Comparison of ENCODE assay signal across 12 cellular contexts in genomic region chr15:51782357-51782896, GRCh38. TPM values are rescaled to one million over a fixed set of nuclear protein-coding genes. Genes with fewer than 3 reads are reported as not detected.
DNase-seq lines count a peak whose midpoint lies in the region; ATAC-seq, FAIRE-seq and TF ChIP-seq lines count a peak whose summit lies in the region.
"Had no signal": no experiment of that assay in that cellular context is flagged by ENCODE, and none has a peak within 500 bp of the region (broad histone marks: within the 10 kb centered on the region; RNA-seq: fewer than 3 reads in every experiment).

No MANE protein-coding gene starts in this region.

- 55% methylated on average over 7 of the region's 7 CpGs for WGBS in K562 (ENCODE audit: insufficient coverage, low coverage, missing lambda C conversion rate)
- WGBS in mesendoderm (ENCODE audit: extremely low coverage, insufficient coverage, low lambda C conversion rate), result no CpG with 5 or more reads among the region's 7 CpGs
- WGBS in ovary, 3 donors, result 86 to 89% (median 87%) methylated on average over 7 of the region's 7 CpGs

- H3K27me3 ChIP-seq in K562 (ENCODE audit: control insufficient read depth in 2 of 2, insufficient read depth in 2 of 2, low read length in 2 of 2), result no peaks in the 10 kb centered on the region
- H3K27me3 ChIP-seq in mesendoderm (ENCODE audit: insufficient read depth, low read length, poor library complexity), result no peaks in the 10 kb centered on the region
- no peaks in the 10 kb centered on the region for H3K27me3 ChIP-seq in ovary

- no peak overlapping the region for H3K9ac ChIP-seq in K562 (ENCODE audit: insufficient read depth in 1 of 2, low read depth in 2 of 2, low read length in 2 of 2)
- no peak overlapping the region for H3K9ac ChIP-seq in mesendoderm (ENCODE audit: low read length)

- no peaks in the 10 kb centered on the region for H3K4me1 ChIP-seq in K562 (replicated peaks in 1 of 2; ENCODE audit: control insufficient read depth in 2 of 2, insufficient read depth in 2 of 2, low read length in 2 of 2)
- H3K4me1 ChIP-seq in mesendoderm (ENCODE audit: control insufficient read depth, low read depth, low read length), result no peaks in the 10 kb centered on the region
- no peaks in the 10 kb centered on the region for H3K4me1 ChIP-seq in ovary (ENCODE audit: insufficient read depth)

- peak; percentile 82 for ATAC-seq in K562
- ATAC-seq: left ventricle myocardium superior had no signal

- H3K4me3 ChIP-seq in K562 (no peak overlapping the region), mesendoderm (ENCODE audit: low read length) (no peak overlapping the region), ovary (no peak overlapping the region)

- no peak overlapping the region for H4K5ac ChIP-seq in mesendoderm (ENCODE audit: low read length)

- H3K36me3 ChIP-seq in K562 (ENCODE audit: control insufficient read depth, insufficient read depth, low read length) (peaks cover 4% of the 10 kb centered on the region; the same call in 1 of the 3 replicates), mesendoderm (ENCODE audit: control insufficient read depth, insufficient read depth, low read length) (no peaks in the 10 kb centered on the region), ovary (no peaks in the 10 kb centered on the region)

- no peak overlapping the region for H3K56ac ChIP-seq in mesendoderm (ENCODE audit: low read length)

- TF ChIP-seq CTCF in K562 (IDR thresholded peaks at IDR 0.05 in 2 of 3, conservative IDR thresholded peaks at IDR 0.05 in 1 of 3; ENCODE audit: insufficient read depth in 2 of 3, low read depth in 1 of 3, low read length in 3 of 3) (peak; percentile 63 to 75 (median 68)), ovary (IDR thresholded peaks at IDR 0.05) (no peak)

- TF ChIP-seq EP300 in K562 (IDR thresholded peaks at IDR 0.05; ENCODE audit: low read length), result no peak
- TF ChIP-seq EP300 in ovary (IDR thresholded peaks at IDR 0.05), result no peak

- H4K20me1 ChIP-seq in K562 (replicated peaks; ENCODE audit: control insufficient read depth, insufficient read depth, low read length), result no peaks in the 10 kb centered on the region

- H2AFZ ChIP-seq in K562 (ENCODE audit: low read depth, low read length), result no peak overlapping the region

- no peak overlapping the region for H2BK120ac ChIP-seq in mesendoderm (ENCODE audit: low read depth, low read length)

- intact Hi-C loops in K562 (cut with micrococcal nuclease), result loop anchor here (1.0 to 10.0 kb wide), 3 partner anchors 135 to 445 kb away; no protein-coding TSS in a partner anchor
- intact Hi-C loops in ovary (cut with DNase I), result no loop called here

- POLR2A ChIA-PET in K562 (lab: Yijun Ruan, JAX), result no interaction called here

- no peak overlapping the region for H4K8ac ChIP-seq in mesendoderm (ENCODE audit: low read depth, low read length)

- no peak for TF ChIP-seq POLR2A in K562 (conservative IDR thresholded peaks at IDR 0.05)
- no peak for TF ChIP-seq POLR2A in ovary (IDR thresholded peaks at IDR 0.05)

- CTCF ChIA-PET in K562 (lab: Yijun Ruan, JAX; ENCODE audit: low intra/inter-chr PET ratio), result interaction anchor here (1.0 kb wide), 1 partner anchor 123 kb away, joined by 4 read pairs; no protein-coding TSS in a partner anchor

- in situ Hi-C loops in K562 (cut with MboI), result no loop called here

- no peak overlapping the region for H2BK15ac ChIP-seq in mesendoderm (replicated peaks; ENCODE audit: low read depth)

- H3K9me1 ChIP-seq in K562 (ENCODE audit: control insufficient read depth, insufficient read depth, low read length), result no peaks in the 10 kb centered on the region

- no peak overlapping the region for H3K4ac ChIP-seq in mesendoderm (ENCODE audit: low read depth, low read length)

- H3K9me3 ChIP-seq in K562 (replicated peaks; ENCODE audit: control insufficient read depth, insufficient read depth, low read depth, low read length), result peaks cover 3% of the 10 kb centered on the region; the same call in 1 of the 2 replicates
- no peaks in the 10 kb centered on the region for H3K9me3 ChIP-seq in ovary

- H3K79me2 ChIP-seq in K562 (ENCODE audit: control insufficient read depth, insufficient read depth, low read length), result no peaks in the 10 kb centered on the region
- H3K79me2 ChIP-seq in mesendoderm (ENCODE audit: control insufficient read depth, insufficient read depth, low read length), result no peaks in the 10 kb centered on the region

- H3K18ac ChIP-seq in mesendoderm (ENCODE audit: low read length), result no peak overlapping the region

- peak; percentile 85 for FAIRE-seq in K562 (lab: Jason Lieb, UNC)
- FAIRE-seq: A204.1 had no signal

- H3K23ac ChIP-seq in mesendoderm (ENCODE audit: low read length), result no peak overlapping the region

- peak; percentile 39 to 79; a peak in 3 of 4 replicates for TF ChIP-seq RAD21 in K562 (CRISPR knock-in tag; conservative IDR thresholded peaks at IDR 0.05 in 1 of 2, IDR thresholded peaks at IDR 0.05 in 1 of 2)

- H3K27ac ChIP-seq in K562 (ENCODE audit: extremely low read depth, low read depth, low read length), result no peak overlapping the region
- no peak overlapping the region for H3K27ac ChIP-seq in mesendoderm (ENCODE audit: low read depth, low read length)
- no peak overlapping the region for H3K27ac ChIP-seq in ovary

- no peaks in the 10 kb centered on the region for H3K79me1 ChIP-seq in mesendoderm (ENCODE audit: low read length)

- no peak overlapping the region for H2AK5ac ChIP-seq in mesendoderm (ENCODE audit: low read length)

- H2BK5ac ChIP-seq in mesendoderm (ENCODE audit: low read length), result no peak overlapping the region

- H3K4me2 ChIP-seq in K562 (ENCODE audit: insufficient read depth, low read length), result no peak overlapping the region
- H3K4me2 ChIP-seq in mesendoderm (ENCODE audit: low read length), result no peak overlapping the region

- no TSS peak for BruUV-seq in K562 (replicated peaks; lab: Mats Ljungman, UMichigan)

- DNase-seq in DMS 273 (lab: John Stamatoyannopoulos, UW; ENCODE audit: unreplicated experiment), result peak; percentile 14
- DNase-seq in DMS 273 treated with DMSO at 0.1 percent for 48 hours (lab: John Stamatoyannopoulos, UW), result no peak
- peak; percentile 25 for DNase-seq in M059J (ENCODE audit: low read depth)
- DNase-seq in K562 (ENCODE audit: extremely low read depth in 1 of 4, low spot score in 3 of 4), result peak; percentile 41 to 52 (median 45)
- peak; percentile 48 for DNase-seq in mesendoderm
- DNase-seq in ovary, result no peak
- DNase-seq in activated T-cell treated with anti-CD3 and anti-CD28 coated beads, Interleukin-2, amount 50 U/mL, for 1 hour, result no peak
- no peak for DNase-seq in NCI-H1417 treated with DMSO at 0.1 percent for 48 hours (lab: John Stamatoyannopoulos, UW)
- DNase-seq: effector CD4-positive, alpha-beta T cell; left ventricle myocardium superior; NCI-H1048 had no signal

RNA-seq across cellular contexts. Expression of gene TMOD2, which starts 31.0 kb away (rescaled TPM):
- total RNA-seq in M059J (2014; rRNA removed; shearing (Covaris generic)), result 3.5 and 4.4 TPM in 2 replicates
- 3.1 and 8.1 TPM in 2 replicates for total RNA-seq in K562 (2011; cell fraction: chromatin; rRNA removed; ENCODE audit: low replicate concordance)
- total RNA-seq in K562 (2011; cell fraction: nucleolus; rRNA removed), result 0.83 and 1.4 TPM in 2 replicates
- 5.7 and 14.4 TPM in 2 replicates for total RNA-seq in K562 (2011; cell fraction: nucleoplasm; rRNA removed)
- total RNA-seq in K562 (2014; rRNA removed) (2.2 TPM in 2 replicates), K562 (2014; rRNA removed; fragmentation: Illumina TruSeq; extraction: Trizol) (3.8 and 4.8 TPM in 2 replicates), K562 (2015; rRNA removed; fragmentation: Illumina TruSeq; extraction: Trizol) (3.3 and 3.6 TPM in 2 replicates), K562 (2021) (3.2 and 3.4 TPM in 2 replicates), ovary (10 to 100 TPM; 11.5 to 15.7 (median 12.6) TPM)
- polyA plus RNA-seq in K562 (2011; rRNA removed) (2.3 and 3.6 TPM in 2 replicates), K562 (2014; fragmentation: Illumina TruSeq; extraction: Trizol) (2.7 and 3.0 TPM in 2 replicates), K562 (2014; fragmentation: Nextera tagmentation; extraction: Ambion mirVana) (under 1 TPM; 0.49 to 0.85 TPM), K562 (2014; rRNA removed) (2.1 and 3.3 TPM in 2 replicates), ovary (10 to 100 TPM in 1 of 2 donors, 1 to 10 TPM in 1; 3.4 to 10.4 TPM)
- 0.57 and 1.1 TPM in 2 replicates for polyA plus RNA-seq in K562 (2011; cell fraction: cytosol; rRNA removed)
- polyA plus RNA-seq in K562 (2011; cell fraction: nucleus; rRNA removed), result 2.7 and 2.9 TPM in 2 replicates
- 1.7 and 4.4 TPM in 2 replicates for polyA plus RNA-seq in K562 (2012)
- polyA minus RNA-seq in K562 (2011; rRNA and poly(A)+ RNA removed), result 2.3 and 3.5 TPM in 2 replicates
- 0.91 and 1.7 TPM in 2 replicates for polyA minus RNA-seq in K562 (2011; cell fraction: cytosol; rRNA and poly(A)+ RNA removed)
- polyA minus RNA-seq in K562 (2011; cell fraction: nucleus; rRNA and poly(A)+ RNA removed), result 1.8 and 1.9 TPM in 2 replicates
- polyA plus RNA-seq in mesendoderm (2013, experiment 1 of 2), result 1.2 TPM
- 1.4 TPM for polyA plus RNA-seq in mesendoderm (2013, experiment 2 of 2)

RNA-seq across cellular contexts. Expression of gene LYSMD2, which starts 45.0 kb away (rescaled TPM):
- 16.7 and 19.8 TPM in 2 replicates for total RNA-seq in M059J (2014; rRNA removed; shearing (Covaris generic))
- total RNA-seq in K562 (2011; cell fraction: chromatin; rRNA removed; ENCODE audit: low replicate concordance), result 2.4 and 7.0 TPM in 2 replicates
- 2.8 and 3.2 TPM in 2 replicates for total RNA-seq in K562 (2011; cell fraction: nucleolus; rRNA removed)
- 3.1 and 5.4 TPM in 2 replicates for total RNA-seq in K562 (2011; cell fraction: nucleoplasm; rRNA removed)
- total RNA-seq in K562 (2014; rRNA removed), result 8.8 and 10.9 TPM in 2 replicates
- 13.6 and 14.2 TPM in 2 replicates for total RNA-seq in K562 (2014; rRNA removed; fragmentation: Illumina TruSeq; extraction: Trizol)
- total RNA-seq in K562 (2015; rRNA removed; fragmentation: Illumina TruSeq; extraction: Trizol), result 11.2 and 11.3 TPM in 2 replicates
- total RNA-seq in K562 (2021), result 9.7 and 10.3 TPM in 2 replicates
- polyA plus RNA-seq in K562 (2011; rRNA removed), result 11.3 and 30.3 TPM in 2 replicates
- polyA plus RNA-seq in K562 (2011; cell fraction: cytosol; rRNA removed), result 6.9 and 16.4 TPM in 2 replicates
- 4.8 and 5.0 TPM in 2 replicates for polyA plus RNA-seq in K562 (2011; cell fraction: nucleus; rRNA removed)
- 11.4 and 11.6 TPM in 2 replicates for polyA plus RNA-seq in K562 (2012)
- polyA plus RNA-seq in K562 (2014; fragmentation: Illumina TruSeq; extraction: Trizol), result 7.9 and 9.5 TPM in 2 replicates
- 1 to 10 TPM; 4.3 to 4.8 TPM for polyA plus RNA-seq in K562 (2014; fragmentation: Nextera tagmentation; extraction: Ambion mirVana)
- 9.8 and 10.7 TPM in 2 replicates for polyA plus RNA-seq in K562 (2014; rRNA removed)
- polyA minus RNA-seq in K562 (2011; rRNA and poly(A)+ RNA removed), result 4.8 and 8.9 TPM in 2 replicates
- polyA minus RNA-seq in K562 (2011; cell fraction: cytosol; rRNA and poly(A)+ RNA removed), result 2.9 and 6.2 TPM in 2 replicates
- 2.0 and 3.6 TPM in 2 replicates for polyA minus RNA-seq in K562 (2011; cell fraction: nucleus; rRNA and poly(A)+ RNA removed)
- 2.3 TPM for polyA plus RNA-seq in mesendoderm (2013, experiment 1 of 2)
- polyA plus RNA-seq in mesendoderm (2013, experiment 2 of 2), result 2.7 TPM
- 10 to 100 TPM in 6 of 7 donors, 1 to 10 TPM in 1; 8.9 to 16.4 (median 13.4) TPM for total RNA-seq in ovary
- polyA plus RNA-seq in ovary, result 10 to 100 TPM; 10.4 to 15.8 TPM

RNA-seq across cellular contexts. Expression of gene TMOD3, which starts 47.0 kb away (rescaled TPM):
- total RNA-seq in M059J (2014; rRNA removed; shearing (Covaris generic)), result 32.3 and 50.0 TPM in 2 replicates
- 24.8 and 43.8 TPM in 2 replicates for total RNA-seq in K562 (2011; cell fraction: chromatin; rRNA removed; ENCODE audit: low replicate concordance)
- 10.7 and 12.5 TPM in 2 replicates for total RNA-seq in K562 (2011; cell fraction: nucleolus; rRNA removed)
- total RNA-seq in K562 (2011; cell fraction: nucleoplasm; rRNA removed), result 21.0 and 49.5 TPM in 2 replicates
- total RNA-seq in K562 (2014; rRNA removed) (30.9 and 34.5 TPM in 2 replicates), K562 (2014; rRNA removed; fragmentation: Illumina TruSeq; extraction: Trizol) (39.4 and 40.8 TPM in 2 replicates), K562 (2015; rRNA removed; fragmentation: Illumina TruSeq; extraction: Trizol) (44.0 and 44.4 TPM in 2 replicates), K562 (2021) (42.7 and 45.0 TPM in 2 replicates), ovary (10 to 100 TPM; 13.6 to 35.5 (median 29.3) TPM)
- polyA plus RNA-seq in K562 (2011; rRNA removed) (20.0 and 26.4 TPM in 2 replicates), K562 (2014; fragmentation: Illumina TruSeq; extraction: Trizol) (26.3 and 30.9 TPM in 2 replicates), K562 (2014; fragmentation: Nextera tagmentation; extraction: Ambion mirVana) (10 to 100 TPM in 1 of 2 experiments, 1 to 10 TPM in 1; 6.8 to 12.0 TPM), K562 (2014; rRNA removed) (21.1 and 22.6 TPM in 2 replicates), ovary (10 to 100 TPM in 1 of 2 donors, 1 to 10 TPM in 1; 9.4 to 24.1 TPM)
- polyA plus RNA-seq in K562 (2011; cell fraction: cytosol; rRNA removed), result 4.8 and 10.4 TPM in 2 replicates
- 11.4 and 14.8 TPM in 2 replicates for polyA plus RNA-seq in K562 (2011; cell fraction: nucleus; rRNA removed)
- 14.0 and 15.3 TPM in 2 replicates for polyA plus RNA-seq in K562 (2012)
- 40.7 and 47.9 TPM in 2 replicates for polyA minus RNA-seq in K562 (2011; rRNA and poly(A)+ RNA removed)
- polyA minus RNA-seq in K562 (2011; cell fraction: cytosol; rRNA and poly(A)+ RNA removed), result 9.8 and 14.3 TPM in 2 replicates
- 7.5 and 10.4 TPM in 2 replicates for polyA minus RNA-seq in K562 (2011; cell fraction: nucleus; rRNA and poly(A)+ RNA removed)
- 24.0 TPM for polyA plus RNA-seq in mesendoderm (2013, experiment 1 of 2)
- polyA plus RNA-seq in mesendoderm (2013, experiment 2 of 2), result 24.4 TPM

Comparison
In these comparisons a context has a peak if more than half of its experiments do, and no peak if none do; other contexts are left out.
1. DNase-seq: peak in DMS 273 (single experiment), M059J (single experiment), K562 (4 of 4) and mesendoderm (single experiment); none in DMS 273 treated with DMSO at 0.1 percent for 48 hours (single experiment), ovary (0 of 5), activated T-cell treated with anti-CD3 and anti-CD28 coated beads, Interleukin-2, amount 50 U/mL, for 1 hour (single experiment) and NCI-H1417 treated with DMSO at 0.1 percent for 48 hours (single experiment).
2. CTCF ChIP-seq: peak in K562 (3 of 3); none in ovary (0 of 3).